8 cellular contexts compared by ENCODE assay signal in the genomic region with DNA sequence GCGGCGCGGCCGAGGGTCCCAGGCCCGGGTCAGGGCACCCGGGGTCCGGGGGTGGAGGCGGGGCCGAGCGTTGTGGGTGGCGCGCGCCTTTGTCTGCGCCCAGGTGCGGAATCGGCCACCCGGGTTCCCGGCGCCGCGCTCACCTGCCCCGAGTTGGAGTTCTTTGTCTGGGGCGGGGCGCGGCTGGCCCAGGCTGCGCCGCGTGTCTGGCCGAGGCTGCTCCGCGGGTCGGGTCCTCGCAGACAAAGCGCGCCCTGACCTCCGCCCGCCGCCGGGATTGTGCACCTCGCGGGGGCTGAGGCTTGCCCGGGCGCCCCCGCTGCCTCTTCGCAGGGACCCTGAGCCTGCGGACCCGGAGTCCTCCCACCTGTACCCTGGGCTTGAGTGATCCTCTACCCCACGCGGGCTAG. TPM values are rescaled to one million over a fixed set of nuclear protein-coding genes. Genes with fewer than 3 reads are reported as not detected.
A peak's percentile ranks its signal among the peaks of the same experiment; 100 is the strongest.
DNase-seq lines count a peak whose midpoint lies in the region; ATAC-seq and TF ChIP-seq lines count a peak whose summit lies in the region.

No MANE protein-coding gene starts in this region.

- peak; percentile 27 to 56 for ATAC-seq in lower lobe of right lung

- H3K4me1 ChIP-seq in lower lobe of right lung: peaks cover 27% of the 10 kb centered on the region
- H3K4me1 ChIP-seq in thymus (ENCODE audit: control insufficient read depth, insufficient read depth, low read length): peaks cover 22% of the 10 kb centered on the region

- WGBS in thymus: under 1% methylated on average over 49 of the region's 49 CpGs

- intact Hi-C loops in lower lobe of right lung (cut with DNase I): no loop called here

- H3K9me3 ChIP-seq in lower lobe of right lung (no peaks in the 10 kb centered on the region), thymus (ENCODE audit: control insufficient read depth) (no peaks in the 10 kb centered on the region)

- TF ChIP-seq CTCF in cardiac fibroblast (IDR thresholded peaks at IDR 0.05; ENCODE audit: low read depth, low read length) (no peak), lower lobe of right lung (IDR thresholded peaks at IDR 0.05) (no peak)

- DNase-seq in NCI-H345 (lab: John Stamatoyannopoulos, UW): peak; percentile 42
- no peak for DNase-seq in NCI-H345 treated with DMSO at 0.1 percent for 48 hours (lab: John Stamatoyannopoulos, UW; ENCODE audit: unreplicated experiment)
- peak; percentile 71 for DNase-seq in NCI-H69 (lab: John Stamatoyannopoulos, UW)
- DNase-seq in cardiac fibroblast (ENCODE audit: low read depth in 2 of 2): no peak
- no peak for DNase-seq in lower lobe of right lung
- DNase-seq in OCI-M2 (lab: John Stamatoyannopoulos, UW; ENCODE audit: unreplicated experiment): no peak
- no peak for DNase-seq in mucosa of gallbladder (ENCODE audit: low spot score)

- H3K4me3 ChIP-seq in cardiac fibroblast (replicated peaks in 1 of 2; ENCODE audit: low read depth in 2 of 2, low read length in 2 of 2) (peak overlapping the region; percentile 53 to 57), lower lobe of right lung (peak overlapping the region; percentile 67), thymus (ENCODE audit: low read length) (peak overlapping the region; percentile 70)

- H3K27me3 ChIP-seq in lower lobe of right lung (ENCODE audit: low read depth): no peaks in the 10 kb centered on the region
- H3K27me3 ChIP-seq in thymus (ENCODE audit: control insufficient read depth, insufficient read depth): peaks cover 2% of the 10 kb centered on the region

- H3K27ac ChIP-seq in lower lobe of right lung (no peak overlapping the region), thymus (ENCODE audit: low read depth) (no peak overlapping the region)

- no peaks in the 10 kb centered on the region for H3K36me3 ChIP-seq in lower lobe of right lung
- H3K36me3 ChIP-seq in thymus (ENCODE audit: control insufficient read depth, insufficient read depth): peaks cover 4% of the 10 kb centered on the region

RNA-seq across cellular contexts. Expression of gene LRCOL1, which starts 50.0 kb away (rescaled TPM):
- total RNA-seq in lower lobe of right lung (2.3 TPM), mucosa of gallbladder (not detected)
- 1.1 TPM for polyA plus RNA-seq in thymus

RNA-seq across cellular contexts. Expression of gene P2RX2, which starts 58.1 kb away (rescaled TPM):
- total RNA-seq in lower lobe of right lung (0.56 TPM), mucosa of gallbladder (not detected)
- polyA plus RNA-seq in thymus: 2.5 TPM

Comparison
In these comparisons a context has a peak if more than half of its experiments do, and no peak if none do; other contexts are left out.
1. DNase-seq: peak in NCI-H345 (single experiment) and NCI-H69 (single experiment); none in NCI-H345 treated with DMSO at 0.1 percent for 48 hours (single experiment), cardiac fibroblast (0 of 2), lower lobe of right lung (single experiment), OCI-M2 (single experiment) and mucosa of gallbladder (single experiment).
2. Peak in every context shown above with its lines, with median percentiles within 50 percentile points of each other: H3K4me3 ChIP-seq.